Comparison of ENCODE assay signal across 17 cellular contexts in genomic region chr7:158268851-158269535, GRCh38.
A peak's percentile ranks its signal among the peaks of the same experiment; 100 is the strongest.
DNase-seq lines count a peak whose midpoint lies in the region; TF ChIP-seq lines count a peak whose summit lies in the region.
"Had no signal": no experiment of that assay in that cellular context is flagged by ENCODE, and none has a peak within 500 bp of the region (broad histone marks: within the 10 kb centered on the region; RNA-seq: fewer than 3 reads in every experiment).

No MANE protein-coding gene starts in this region.

- H3K27ac ChIP-seq in suprapubic skin (no peak overlapping the region), esophagus squamous epithelium (no peak overlapping the region)
- H3K27ac ChIP-seq: BLaER1, KMS-11 had no signal

- DNase-seq in NCI-H748 (lab: John Stamatoyannopoulos, UW; ENCODE audit: unreplicated experiment) (peak; percentile 8), NCI-H748 treated with DMSO at 0.1 percent for 48 hours (lab: John Stamatoyannopoulos, UW) (no peak), NCI-H69 (lab: John Stamatoyannopoulos, UW) (peak; percentile 71), mesenteric fat pad (ENCODE audit: low spot score) (peak; percentile 82), suprapubic skin (ENCODE audit: low spot score in 2 of 2) (peak; percentile 41 to 48), esophagus squamous epithelium (lab: John Stamatoyannopoulos, UW) (no peak), GM20000 (ENCODE audit: low spot score) (no peak), T-helper 9 cell (no peak)
- DNase-seq: 8988T, DMS 273 treated with DMSO at 0.1 percent for 48 hours, NCI-H1092, NCI-H1694, NCI-H2107, NCI-H226, SIG-M5 had no signal

- no peaks in the 10 kb centered on the region for H3K36me3 ChIP-seq in suprapubic skin
- no peaks in the 10 kb centered on the region for H3K36me3 ChIP-seq in esophagus squamous epithelium
- H3K36me3 ChIP-seq: BLaER1 had no signal

- intact Hi-C loops in esophagus squamous epithelium (cut with DNase I): no loop called here

- TF ChIP-seq CTCF in suprapubic skin (IDR thresholded peaks at IDR 0.05) (no peak), esophagus squamous epithelium (IDR thresholded peaks at IDR 0.05) (no peak), GM20000 (IDR thresholded peaks at IDR 0.05; ENCODE audit: extremely low read depth, missing control alignments) (no peak)

- no peak for TF ChIP-seq EP300 in suprapubic skin (IDR thresholded peaks at IDR 0.05)

- H3K4me3 ChIP-seq in suprapubic skin (no peak overlapping the region), esophagus squamous epithelium (no peak overlapping the region)
- H3K4me3 ChIP-seq: BLaER1 had no signal

- H3K4me1 ChIP-seq in suprapubic skin (peaks cover 7% of the 10 kb centered on the region), esophagus squamous epithelium (peaks cover 0 to 15% (median 0%) of the 10 kb centered on the region in 3 donors)
- H3K4me1 ChIP-seq: BLaER1 had no signal

- WGBS in suprapubic skin: 85% methylated on average over 26 of the region's 26 CpGs
- 78 to 88% methylated on average over 14 to 23 of the region's 26 CpGs for WGBS in esophagus squamous epithelium, 2 donors

- TF ChIP-seq POLR2A in suprapubic skin (IDR thresholded peaks at IDR 0.05) (no peak), esophagus squamous epithelium (IDR thresholded peaks at IDR 0.05) (no peak)

- H3K9me3 ChIP-seq in suprapubic skin (no peaks in the 10 kb centered on the region), esophagus squamous epithelium (no peaks in the 10 kb centered on the region)
- H3K9me3 ChIP-seq: BLaER1 had no signal

- peaks cover 4% of the 10 kb centered on the region for H3K27me3 ChIP-seq in suprapubic skin
- no peaks in the 10 kb centered on the region for H3K27me3 ChIP-seq in esophagus squamous epithelium
- H3K27me3 ChIP-seq: BLaER1 had no signal

Comparison
In these comparisons a context has a peak if more than half of its experiments do, and no peak if none do; other contexts are left out.
1. DNase-seq: peak in NCI-H748 (single experiment), NCI-H69 (single experiment), mesenteric fat pad (single experiment) and suprapubic skin (2 of 2); none in NCI-H748 treated with DMSO at 0.1 percent for 48 hours (single experiment), esophagus squamous epithelium (single experiment), GM20000 (single experiment) and T-helper 9 cell (single experiment).